ENCODE assay signal across 24 cellular contexts in the genomic region with DNA sequence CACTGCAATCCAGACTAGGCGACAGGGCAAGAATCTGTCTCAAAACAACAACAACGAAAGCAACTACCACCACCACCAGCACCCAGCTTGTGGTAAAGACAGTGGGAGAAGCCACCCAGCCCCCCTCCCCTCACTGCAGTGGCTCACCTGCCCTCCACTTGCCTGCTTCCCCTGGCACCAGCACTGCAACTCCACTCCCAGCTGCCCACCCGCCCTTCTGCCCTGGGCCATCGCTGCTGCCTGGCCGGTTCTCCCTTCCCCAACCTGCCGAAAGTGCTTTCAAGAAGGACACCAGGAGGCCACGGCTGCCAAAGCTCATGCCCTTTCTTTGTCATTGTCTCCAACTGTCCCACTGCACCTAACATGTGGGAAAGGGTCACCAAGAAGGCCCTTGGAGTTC.
"Had no signal": no experiment of that assay in that cellular context is flagged by ENCODE, and none has a peak within 500 bp of the region (broad histone marks: within the 10 kb centered on the region; RNA-seq: fewer than 3 reads in every experiment).

No MANE protein-coding gene starts in this region.

- H3K27ac ChIP-seq: adrenal gland, ascending aorta, right lobe of liver, thoracic aorta, WERI-Rb-1 had no signal

- H3K27me3 Mint-ChIP-seq: activated naive CD8-positive, alpha-beta T cell treated with anti-CD3 and anti-CD28 coated beads for 36 hours; naive thymus-derived CD8-positive, alpha-beta T cell had no signal

- DNase-seq: activated CD4-positive, alpha-beta T cell treated with anti-CD3 and anti-CD28 coated beads for 48 hours; activated CD4-positive, alpha-beta T cell treated with anti-CD3 and anti-CD28 coated beads, Interleukin-2, amount 50 U/mL, for 48 hours; activated CD8-positive, alpha-beta memory T cell treated with anti-CD3 and anti-CD28 coated beads for 24 hours; activated effector memory CD4-positive, alpha-beta T cell treated with anti-CD3 and anti-CD28 coated beads, Interleukin-2, amount 50 U/mL, for 16 hours; activated naive CD4-positive, alpha-beta T cell treated with anti-CD3 and anti-CD28 coated beads for 36 hours; activated naive CD8-positive, alpha-beta T cell treated with anti-CD3 and anti-CD28 coated beads for 36 hours; adrenal gland; brain microvascular endothelial cell; cortex of kidney; foreskin fibroblast; head of caudate nucleus; hippocampal formation; naive thymus-derived CD8-positive, alpha-beta T cell; posterior cingulate gyrus; right lobe of liver; stimulated activated CD4-positive, alpha-beta T cell treated with anti-CD3 and anti-CD28 coated beads, Interleukin-4, amount 100 ng/mL, for 1 hour; stimulated activated naive CD8-positive, alpha-beta T cell treated with anti-CD3 and anti-CD28 coated beads, Interleukin-15, Interleukin-2, amounts not matched to agents 100 U/mL and 50 U/mL, for 24 hours; WERI-Rb-1 had no signal

- H3K36me3 Mint-ChIP-seq: memory B cell had no signal

- H3K9me3 ChIP-seq: adrenal gland, ascending aorta had no signal

- H3K4me1 Mint-ChIP-seq: activated naive CD8-positive, alpha-beta T cell treated with anti-CD3 and anti-CD28 coated beads for 36 hours had no signal

- H3K27me3 ChIP-seq: adrenal gland, ascending aorta, brain microvascular endothelial cell, right lobe of liver had no signal

- H3K27ac Mint-ChIP-seq: activated naive CD4-positive, alpha-beta T cell treated with anti-CD3 and anti-CD28 coated beads for 36 hours; activated naive CD8-positive, alpha-beta T cell treated with anti-CD3 and anti-CD28 coated beads for 36 hours; activated T-helper 1 cell treated with anti-CD3 and anti-CD28 coated beads, Interleukin-12 subunit alpha, Interleukin-12 subunit beta, Interleukin-2, Interleukin-4 antibody, amounts not matched to agents 30 ng/mL and 10 ng/mL and 1 ng/mL, durations not matched to agents 14 hours and 24 hours and 36 hours; memory B cell; naive thymus-derived CD8-positive, alpha-beta T cell had no signal

- H3K4me3 Mint-ChIP-seq: activated naive CD4-positive, alpha-beta T cell treated with anti-CD3 and anti-CD28 coated beads for 36 hours; activated naive CD8-positive, alpha-beta T cell treated with anti-CD3 and anti-CD28 coated beads for 36 hours; activated T-helper 1 cell treated with anti-CD3 and anti-CD28 coated beads, Interleukin-12 subunit alpha, Interleukin-12 subunit beta, Interleukin-2, Interleukin-4 antibody, amounts not matched to agents 30 ng/mL and 10 ng/mL and 1 ng/mL, durations not matched to agents 14 hours and 24 hours and 36 hours; memory B cell; naive thymus-derived CD8-positive, alpha-beta T cell; neural crest cell had no signal

- ATAC-seq: activated CD4-positive, CD25-positive, alpha-beta regulatory T cell treated with anti-CD3 and anti-CD28 coated beads, Interleukin-2, amount 50 U/mL, for 24 hours; naive thymus-derived CD8-positive, alpha-beta T cell; stimulated activated naive CD8-positive, alpha-beta T cell treated with anti-CD3 and anti-CD28 coated beads, Interleukin-15, Interleukin-2, amounts not matched to agents 100 U/mL and 50 U/mL, for 24 hours had no signal

- H3K4me3 ChIP-seq: adrenal gland, ascending aorta, right lobe of liver, thoracic aorta had no signal

- H3K9me3 Mint-ChIP-seq: activated naive CD8-positive, alpha-beta T cell treated with anti-CD3 and anti-CD28 coated beads for 36 hours; memory B cell; neural crest cell had no signal

- H3K36me3 ChIP-seq: adrenal gland, ascending aorta, brain microvascular endothelial cell, right lobe of liver, thoracic aorta, WERI-Rb-1 had no signal

- H3K4me1 ChIP-seq: adrenal gland, ascending aorta, right lobe of liver had no signal
